In genomic region chr11:118991486-118992038, GRCh38 we compare ENCODE assay signal across 7 cellular contexts. TPM values are rescaled to one million over a fixed set of nuclear protein-coding genes. Genes with fewer than 3 reads are reported as not detected.
"Had no signal": no experiment of that assay in that cellular context is flagged by ENCODE, and none has a peak within 500 bp of the region (broad histone marks: within the 10 kb centered on the region; RNA-seq: fewer than 3 reads in every experiment).

No MANE protein-coding gene starts in this region.

RNA-seq across cellular contexts. Expression of gene FOXR1, which starts 20.0 kb away (rescaled TPM):
- total RNA-seq: GM23248, GM23338, H1, H4, H7, H9, HFFc6 had no signal
- polyA plus RNA-seq: GM23248, GM23338, H1 had no signal

RNA-seq across cellular contexts. Expression of gene UPK2, which starts 35.5 kb away (rescaled TPM):
- total RNA-seq: GM23248, GM23338, H1, H4 had no signal
